ENCODE assay signal across 28 cellular contexts in genomic region chr18:22676423-22676822, GRCh38.
A peak's percentile ranks its signal among the peaks of the same experiment; 100 is the strongest.
DNase-seq lines count a peak whose midpoint lies in the region; ATAC-seq and TF ChIP-seq lines count a peak whose summit lies in the region.
"Had no signal": no experiment of that assay in that cellular context is flagged by ENCODE, and none has a peak within 500 bp of the region (broad histone marks: within the 10 kb centered on the region; RNA-seq: fewer than 3 reads in every experiment).

No MANE protein-coding gene starts in this region.

- TF ChIP-seq POLR2A in Peyer's patch (IDR thresholded peaks at IDR 0.05): no peak

- H3K9me3 ChIP-seq in Peyer's patch (no peaks in the 10 kb centered on the region), mucosa of rectum (ENCODE audit: control insufficient read depth in 2 of 2, low read length in 2 of 2) (no peaks in the 10 kb centered on the region), right cardiac atrium (ENCODE audit: control insufficient read depth, low read length) (no peaks in the 10 kb centered on the region)
- H3K9me3 ChIP-seq: neutrophil, prostate gland, sigmoid colon, SK-N-SH, suprapubic skin, upper lobe of right lung had no signal

- 88% methylated on average over 2 of the region's 2 CpGs for WGBS in right cardiac atrium

- H3K4me3 ChIP-seq in Peyer's patch: no peak overlapping the region
- H3K4me3 ChIP-seq in epithelial cell of esophagus (ENCODE audit: low read length): no peak overlapping the region
- no peak overlapping the region for H3K4me3 ChIP-seq in mucosa of rectum (ENCODE audit: low read length in 2 of 2)
- no peak overlapping the region for H3K4me3 ChIP-seq in right cardiac atrium (ENCODE audit: low read length)
- H3K4me3 ChIP-seq: prostate gland, sigmoid colon, suprapubic skin, upper lobe of right lung had no signal

- no peaks in the 10 kb centered on the region for H3K27me3 ChIP-seq in Peyer's patch
- H3K27me3 ChIP-seq in mucosa of rectum (ENCODE audit: control insufficient read depth in 2 of 2, insufficient read depth in 2 of 2, low read length in 2 of 2): no peaks in the 10 kb centered on the region
- H3K27me3 ChIP-seq in right cardiac atrium (ENCODE audit: control insufficient read depth, insufficient read depth): no peaks in the 10 kb centered on the region
- H3K27me3 ChIP-seq: neutrophil, sigmoid colon, suprapubic skin, upper lobe of right lung had no signal

- intact Hi-C loops in right cardiac atrium (cut with DNase I): no loop called here

- H3K4me1 ChIP-seq in Peyer's patch (peaks cover 0 to 15% (median 0%) of the 10 kb centered on the region in 4 donors), mucosa of rectum (ENCODE audit: control insufficient read depth in 2 of 2, insufficient read depth in 2 of 2, low read length in 2 of 2) (peaks cover 19 to 21% of the 10 kb centered on the region in 2 donors), right cardiac atrium (ENCODE audit: control insufficient read depth, insufficient read depth, low read length) (no peaks in the 10 kb centered on the region)
- H3K4me1 ChIP-seq: prostate gland, suprapubic skin, upper lobe of right lung had no signal

- ATAC-seq in right cardiac atrium (no peak), HG03097 (IDR thresholded peaks at IDR 0.05; ENCODE audit: low FRiP score, unreplicated experiment) (no peak)
- ATAC-seq: activated naive CD8-positive, alpha-beta T cell treated with anti-CD3 and anti-CD28 coated beads, Interleukin-2, amount 50 U/mL, for 24 hours; left lobe of liver; Right ventricle myocardium inferior; stimulated activated naive B cell treated with anti-CD40 and anti-IgM and Interleukin-4, amounts not matched to agents 10 μg/mL and 1 μg/mL and 100 μg/mL, for 72 hours; upper lobe of right lung had no signal

- no peak for TF ChIP-seq CTCF in AG09319 (IDR thresholded peaks at IDR 0.05; ENCODE audit: low read depth, low read length)
- TF ChIP-seq CTCF in Peyer's patch (IDR thresholded peaks at IDR 0.05): no peak
- TF ChIP-seq CTCF in epithelial cell of esophagus (IDR thresholded peaks at IDR 0.05; ENCODE audit: insufficient read depth, low read depth, low read length, missing control alignments): no peak

- DNase-seq in AG09319 (ENCODE audit: extremely low read depth, low read depth) (peak; percentile 58), Peyer's patch (no peak), epithelial cell of esophagus (ENCODE audit: low read depth) (peak; percentile 36), LoVo (ENCODE audit: low spot score) (no peak), NCI-H526 (lab: John Stamatoyannopoulos, UW) (no peak), right cardiac atrium (no peak)
- DNase-seq: activated CD4-positive, alpha-beta T cell treated with anti-CD3 and anti-CD28 coated beads, Interleukin-2, amount 50 U/mL, for 4 hours; activated naive CD4-positive, alpha-beta T cell; activated naive CD8-positive, alpha-beta T cell treated with anti-CD3 and anti-CD28 coated beads, Interleukin-2, amount 50 U/mL, for 24 hours; DMS 273 treated with DMSO at 0.1 percent for 48 hours; EL; KG1; mesendoderm; NCI-H1417; NCI-H2029 treated with DMSO at 0.1 percent for 48 hours; NCI-H526 treated with DMSO at 0.1 percent for 48 hours; NK-92 treated with Interleukin-12 subunit alpha and Interleukin-12 subunit beta, amount 100 ng/mL, for 24 hours; sigmoid colon; SK-N-SH; stimulated activated naive B cell treated with anti-CD40 and anti-IgM and Interleukin-4, amounts not matched to agents 10 μg/mL and 1 μg/mL and 100 μg/mL, for 72 hours; upper lobe of right lung had no signal

- H3K36me3 ChIP-seq in Peyer's patch (no peaks in the 10 kb centered on the region), mucosa of rectum (ENCODE audit: control insufficient read depth in 2 of 2, insufficient read depth in 2 of 2, low read length in 2 of 2) (no peaks in the 10 kb centered on the region)
- H3K36me3 ChIP-seq: neutrophil, prostate gland, sigmoid colon, suprapubic skin, upper lobe of right lung had no signal

- H3K9ac ChIP-seq in mucosa of rectum (ENCODE audit: low read depth in 1 of 2, low read length in 2 of 2): no peak overlapping the region
- H3K9ac ChIP-seq: SK-N-SH had no signal

- H3K27ac ChIP-seq in Peyer's patch: peak overlapping the region in 3 of 4 donors; percentile 15 to 44 (median 30)
- peak overlapping the region; percentile 38 to 73 for H3K27ac ChIP-seq in mucosa of rectum (ENCODE audit: low read depth in 2 of 2, low read length in 2 of 2)
- no peak overlapping the region for H3K27ac ChIP-seq in right cardiac atrium (ENCODE audit: low read length)
- H3K27ac ChIP-seq: neutrophil, prostate gland, suprapubic skin, upper lobe of right lung had no signal

Comparison
In these comparisons a context has a peak if more than half of its experiments do, and no peak if none do; other contexts are left out.
1. DNase-seq: peak in AG09319 (single experiment) and epithelial cell of esophagus (single experiment); none in Peyer's patch (0 of 3), LoVo (single experiment), NCI-H526 (0 of 2) and right cardiac atrium (0 of 3).